9 cellular contexts compared by ENCODE assay signal in the genomic region with DNA sequence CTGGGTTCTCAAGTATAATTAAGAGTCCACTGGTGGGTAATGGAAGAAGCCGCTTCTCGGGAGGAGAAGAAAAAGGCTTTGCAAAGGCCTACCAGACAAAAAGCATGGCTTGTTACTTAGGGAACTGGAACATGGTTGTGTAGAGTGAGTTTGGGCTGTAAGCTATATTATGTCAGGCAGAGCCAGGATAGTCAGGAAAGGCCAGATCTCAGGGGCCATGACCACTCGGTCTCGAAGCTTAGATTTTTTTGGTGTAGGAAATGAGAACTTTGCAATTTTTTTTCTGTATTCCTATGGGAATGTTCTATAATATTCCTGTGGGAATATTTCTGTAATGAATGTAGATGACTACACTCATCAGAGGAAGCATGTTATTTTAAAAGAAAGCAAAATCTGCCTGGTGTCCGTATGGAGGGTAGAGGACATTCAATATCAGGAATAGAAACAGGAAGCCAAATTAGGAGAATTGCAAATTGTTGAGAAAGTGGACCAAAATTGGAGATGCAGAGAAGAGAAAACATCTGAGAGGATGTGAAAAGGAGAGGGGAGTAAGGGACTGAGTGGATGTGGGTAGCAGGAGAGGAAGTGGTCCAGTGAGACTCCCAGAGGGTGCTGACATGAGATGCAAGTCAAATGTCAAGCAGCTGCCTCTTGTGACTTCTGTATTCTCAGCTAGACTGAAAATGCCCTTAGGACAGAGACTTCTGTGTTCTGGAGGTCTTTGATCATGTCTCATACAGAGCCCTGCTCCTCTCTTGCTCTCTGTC. TPM values are rescaled to one million over a fixed set of nuclear protein-coding genes. Genes with fewer than 3 reads are reported as not detected.
DNase-seq lines count a peak whose midpoint lies in the region; ATAC-seq and FAIRE-seq lines count a peak whose summit lies in the region.
"Had no signal": no experiment of that assay in that cellular context is flagged by ENCODE, and none has a peak within 500 bp of the region (broad histone marks: within the 10 kb centered on the region; RNA-seq: fewer than 3 reads in every experiment).

No MANE protein-coding gene starts in this region.

- no peaks in the 10 kb centered on the region for H3K36me3 ChIP-seq in mesendoderm (ENCODE audit: control insufficient read depth, insufficient read depth, low read length)

- no peak for DNase-seq in mesendoderm
- DNase-seq in germinal center (ENCODE audit: low spot score): no peak
- no peak for DNase-seq in HTR-8/SVneo (ENCODE audit: insufficient read length, low spot score)
- no peak for DNase-seq in NCI-H446 treated with DMSO at 0.1 percent for 48 hours (lab: John Stamatoyannopoulos, UW)
- DNase-seq in effector CD4-positive, alpha-beta T cell: no peak

- peak overlapping the region; percentile 58 for H2BK15ac ChIP-seq in mesendoderm (replicated peaks; ENCODE audit: low read depth)

- peaks cover 17% of the 10 kb centered on the region for H3K4me1 ChIP-seq in mesendoderm (ENCODE audit: control insufficient read depth, low read depth, low read length)

- no peak overlapping the region for H3K23ac ChIP-seq in mesendoderm (ENCODE audit: low read length)

- H3K56ac ChIP-seq in mesendoderm (ENCODE audit: low read length): no peak overlapping the region

- no CpG with 5 or more reads among the region's 5 CpGs for WGBS in mesendoderm (ENCODE audit: extremely low coverage, insufficient coverage, low lambda C conversion rate)

- no peak for FAIRE-seq in HTR-8/SVneo (lab: Jason Lieb, UNC)

- H3K4me3 ChIP-seq in mesendoderm (ENCODE audit: low read length): no peak overlapping the region

- H3K27me3 ChIP-seq in mesendoderm (ENCODE audit: insufficient read depth, low read length, poor library complexity): no peaks in the 10 kb centered on the region

- ATAC-seq in GM18870 (IDR thresholded peaks at IDR 0.05; ENCODE audit: unreplicated experiment) (peak; percentile 93), GM21717 (IDR thresholded peaks at IDR 0.05; ENCODE audit: unreplicated experiment) (peak; percentile 81), HG03442 (IDR thresholded peaks at IDR 0.05; ENCODE audit: unreplicated experiment) (peak; percentile 84)

- H3K79me1 ChIP-seq in mesendoderm (ENCODE audit: low read length): no peaks in the 10 kb centered on the region

- no peak overlapping the region for H4K5ac ChIP-seq in mesendoderm (ENCODE audit: low read length)

- H2BK5ac ChIP-seq in mesendoderm (ENCODE audit: low read length): no peak overlapping the region

- no peaks in the 10 kb centered on the region for H3K79me2 ChIP-seq in mesendoderm (ENCODE audit: control insufficient read depth, insufficient read depth, low read length)

- no peak overlapping the region for H2AK5ac ChIP-seq in mesendoderm (ENCODE audit: low read length)

- H3K4me2 ChIP-seq in mesendoderm (ENCODE audit: low read length): no peak overlapping the region

- H3K18ac ChIP-seq in mesendoderm (ENCODE audit: low read length): no peak overlapping the region

- no peak overlapping the region for H4K8ac ChIP-seq in mesendoderm (ENCODE audit: low read depth, low read length)

- H3K27ac ChIP-seq in mesendoderm (ENCODE audit: low read depth, low read length): no peak overlapping the region
- H3K27ac ChIP-seq: RWPE1 had no signal

- H2BK120ac ChIP-seq in mesendoderm (ENCODE audit: low read depth, low read length): no peak overlapping the region

- H3K9ac ChIP-seq in mesendoderm (ENCODE audit: low read length): no peak overlapping the region

- peak overlapping the region; percentile 16 for H3K4ac ChIP-seq in mesendoderm (ENCODE audit: low read depth, low read length)

RNA-seq across cellular contexts. Expression of gene HAO2, which starts 45.2 kb away (rescaled TPM):
- polyA plus RNA-seq in mesendoderm (2013, experiment 1 of 2): 0.11 TPM
- 0.03 TPM for polyA plus RNA-seq in mesendoderm (2013, experiment 2 of 2)
